In the genomic region with DNA sequence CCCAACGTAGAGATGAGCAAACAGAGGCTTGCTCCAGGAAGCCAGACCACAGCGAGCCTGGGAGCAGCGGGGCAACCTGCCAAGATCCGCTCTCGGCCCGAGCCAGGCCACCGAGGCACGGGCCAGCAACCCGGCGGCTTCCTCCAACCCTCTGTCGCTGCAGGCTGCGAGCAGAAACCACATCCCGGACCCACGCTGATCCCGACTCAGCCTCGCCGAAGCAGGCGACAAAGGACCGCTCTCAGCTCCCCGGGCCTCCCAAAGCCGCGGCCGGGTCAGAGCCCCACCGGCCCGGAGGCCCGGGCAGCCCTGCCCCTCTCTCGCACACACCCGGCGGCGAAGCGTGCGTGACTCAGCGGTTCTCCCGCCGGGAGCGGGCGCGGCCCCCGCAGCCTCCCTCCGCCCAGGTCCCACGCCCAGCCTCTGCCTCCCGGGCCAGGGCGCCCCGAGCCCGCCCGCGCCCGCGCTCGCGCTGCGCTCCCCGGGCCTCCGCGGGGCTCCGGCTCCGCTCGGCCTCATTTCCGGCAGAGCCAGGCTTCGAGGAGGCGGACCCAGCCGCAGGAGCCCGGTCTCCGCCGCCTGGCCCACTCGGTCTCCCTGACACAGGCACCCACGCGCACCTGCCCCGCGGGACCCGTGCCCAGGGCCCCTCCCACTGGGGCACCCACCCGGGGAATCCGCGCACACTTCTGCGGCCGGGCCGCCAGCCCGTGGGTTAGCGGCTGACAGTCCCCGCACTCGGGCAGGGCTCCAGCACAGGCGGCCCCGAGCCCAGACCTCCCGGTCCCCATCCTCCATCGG, we compare ENCODE assay signal across 8 cellular contexts. TPM values are rescaled to one million over a fixed set of nuclear protein-coding genes. Genes with fewer than 3 reads are reported as not detected.
DNase-seq lines count a peak whose midpoint lies in the region; ATAC-seq and TF ChIP-seq lines count a peak whose summit lies in the region.

No MANE protein-coding gene starts in this region.

- H3K36me3 Mint-ChIP-seq in activated naive CD8-positive, alpha-beta T cell: no peaks in the 10 kb centered on the region

- peaks cover 7% of the 10 kb centered on the region for H3K4me1 Mint-ChIP-seq in activated naive CD8-positive, alpha-beta T cell (ENCODE audit: low read depth)

- peak; percentile 89 for ATAC-seq in omental fat pad (ENCODE audit: low FRiP score)

- no peak overlapping the region for H3K27ac Mint-ChIP-seq in activated naive CD8-positive, alpha-beta T cell

- no peaks in the 10 kb centered on the region for H3K9me3 Mint-ChIP-seq in activated naive CD8-positive, alpha-beta T cell (ENCODE audit: low read depth)

- H3K27me3 Mint-ChIP-seq in activated naive CD8-positive, alpha-beta T cell: peaks cover 33% of the 10 kb centered on the region

- peak overlapping the region; percentile 69 for H3K4me3 Mint-ChIP-seq in activated naive CD8-positive, alpha-beta T cell

- peak; percentile 16 to 28 for DNase-seq in stimulated activated CD4-positive, alpha-beta T cell treated with anti-CD3 and anti-CD28 coated beads, Interleukin-2, amount 100 ng/mL, for 24 hours
- no peak for DNase-seq in stimulated activated CD4-positive, alpha-beta T cell treated with anti-CD3 and anti-CD28 coated beads, Interleukin-1b, Interleukin-23, amount 100 ng/mL, for 48 hours
- DNase-seq in head of caudate nucleus (peak in 41 of 42 donors; percentile 63 to 92 (median 81)), omental fat pad (ENCODE audit: low spot score) (peak; percentile 20), NCI-H524 treated with DMSO at 0.1 percent for 48 hours (lab: John Stamatoyannopoulos, UW) (no peak)
- no peak for DNase-seq in effector CD4-positive, alpha-beta T cell
- no peak for DNase-seq in stimulated activated CD4-positive, alpha-beta T cell treated with anti-CD3 and anti-CD28 coated beads, Interleukin-4, amount 100 ng/mL, for 1 hour

- intact Hi-C loops in head of caudate nucleus (cut with DNase I): loop anchor here (10.0 kb wide), 1 partner anchor 196 kb away; no protein-coding TSS in a partner anchor

- no peak for TF ChIP-seq CTCF in omental fat pad (IDR thresholded peaks at IDR 0.05)

RNA-seq across cellular contexts. Expression of gene PPP2R2C, which starts 1.7 kb away (rescaled TPM):
- 1 to 10 TPM in 1 of 4 donors, under 1 TPM in 3; 0.38 to 1.7 (median 0.68) TPM for total RNA-seq in omental fat pad

Comparison
In these comparisons a context has a peak if more than half of its experiments do, and no peak if none do; other contexts are left out.
1. DNase-seq: peak in stimulated activated CD4-positive, alpha-beta T cell treated with anti-CD3 and anti-CD28 coated beads, Interleukin-2, amount 100 ng/mL, for 24 hours (2 of 2), head of caudate nucleus (41 of 42) and omental fat pad (single experiment); none in stimulated activated CD4-positive, alpha-beta T cell treated with anti-CD3 and anti-CD28 coated beads, Interleukin-1b, Interleukin-23, amount 100 ng/mL, for 48 hours (single experiment), effector CD4-positive, alpha-beta T cell (single experiment), stimulated activated CD4-positive, alpha-beta T cell treated with anti-CD3 and anti-CD28 coated beads, Interleukin-4, amount 100 ng/mL, for 1 hour (single experiment) and NCI-H524 treated with DMSO at 0.1 percent for 48 hours (single experiment).